8 cellular contexts compared by ENCODE assay signal in the genomic region with DNA sequence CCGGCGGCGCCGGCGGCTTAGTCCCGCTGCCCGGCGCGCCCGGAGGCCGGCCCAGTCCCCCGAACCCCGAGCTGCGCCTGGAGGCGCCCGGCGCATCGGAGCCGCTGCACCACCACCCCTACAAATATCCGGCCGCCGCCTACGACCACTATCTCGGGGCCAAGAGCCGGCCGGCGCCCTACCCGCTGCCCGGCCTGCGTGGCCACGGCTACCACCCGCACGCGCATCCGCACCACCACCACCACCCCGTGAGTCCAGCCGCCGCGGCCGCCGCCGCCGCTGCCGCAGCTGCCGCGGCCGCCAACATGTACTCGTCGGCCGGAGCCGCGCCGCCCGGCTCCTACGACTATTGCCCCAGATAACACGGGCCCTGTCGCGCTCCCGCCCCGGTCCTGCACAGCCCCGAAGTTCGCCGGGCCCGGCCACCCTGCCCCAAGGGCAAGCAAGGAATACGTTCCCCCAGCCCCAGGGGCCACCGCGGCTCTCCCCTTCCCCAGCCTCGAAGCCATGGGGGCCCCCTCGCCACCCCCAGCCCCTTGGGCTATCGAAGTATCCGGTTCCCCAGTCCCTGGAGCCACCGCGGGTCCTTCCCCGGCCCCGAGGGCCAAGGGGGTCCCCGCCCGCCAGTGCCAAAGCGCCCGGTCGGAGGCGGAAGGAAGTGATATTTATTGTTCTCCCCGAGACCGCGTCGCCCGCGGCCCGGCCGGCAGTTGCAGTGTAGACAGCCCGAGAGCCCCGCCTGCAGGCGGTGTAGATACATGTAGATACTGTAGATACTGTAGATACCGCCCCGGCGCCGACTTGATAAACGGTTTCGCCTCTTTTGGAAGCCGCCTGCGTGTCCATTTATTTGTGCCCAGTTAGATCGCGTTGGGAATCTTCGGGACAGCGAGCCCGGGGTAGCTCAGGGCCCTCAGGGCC. TPM values are rescaled to one million over a fixed set of nuclear protein-coding genes. Genes with fewer than 3 reads are reported as not detected.
DNase-seq lines count a peak whose midpoint lies in the region; ATAC-seq and TF ChIP-seq lines count a peak whose summit lies in the region.

No MANE protein-coding gene starts in this region.

- intact Hi-C loops in mammary epithelial cell (cut with micrococcal nuclease): no loop called here

- H3K4me3 ChIP-seq in mammary epithelial cell (replicated peaks in 1 of 3; ENCODE audit: insufficient read depth in 1 of 3, low read depth in 2 of 3, low read length in 3 of 3): peak overlapping the region; percentile 24 to 44 (median 39)
- H3K4me3 ChIP-seq in tibial nerve: peak overlapping the region; percentile 0 to 44 (median 10)

- peak overlapping the region; percentile 42 for H3K9ac ChIP-seq in ES-I3 (ENCODE audit: low read depth, low read length)
- H3K9ac ChIP-seq in mammary epithelial cell (ENCODE audit: insufficient read depth, low read length): no peak overlapping the region

- H3K79me2 ChIP-seq in mammary epithelial cell (ENCODE audit: insufficient read depth, low read length): no peaks in the 10 kb centered on the region

- H2AFZ ChIP-seq in mammary epithelial cell (ENCODE audit: low read depth, low read length): peak overlapping the region; percentile 68

- WGBS in mammary epithelial cell (ENCODE audit: low coverage, missing lambda C conversion rate): 13% methylated on average over 21 of the region's 105 CpGs
- WGBS in tibial nerve, 2 donors: 3% methylated on average over 48 of the region's 105 CpGs; no CpG with 5 or more reads in 1 of the 2 donors

- H3K27ac ChIP-seq in mammary epithelial cell (ENCODE audit: insufficient read depth, low read depth, low read length): no peak overlapping the region
- peak overlapping the region in 1 of 4 donors; percentile 41 for H3K27ac ChIP-seq in tibial nerve

- H3K4me2 ChIP-seq in mammary epithelial cell (ENCODE audit: insufficient read depth, low read depth, low read length): peak overlapping the region; percentile 80

- no peak for ATAC-seq in GM18909 (IDR thresholded peaks at IDR 0.05; ENCODE audit: poor library complexity, unreplicated experiment)
- no peak for ATAC-seq in GM19452 (IDR thresholded peaks at IDR 0.05; ENCODE audit: unreplicated experiment)

- BruUV-seq in mammary epithelial cell (replicated peaks; lab: Mats Ljungman, UMichigan): no TSS peak

- in situ Hi-C loops in mammary epithelial cell (cut with MboI; ENCODE audit: low sequenced_read_pairs in 2 of 2): no loop called here

- no peak for TF ChIP-seq EP300 in tibial nerve (IDR thresholded peaks at IDR 0.05)

- H3K36me3 ChIP-seq in ES-I3 (ENCODE audit: insufficient read depth, low read length): no peaks in the 10 kb centered on the region
- no peaks in the 10 kb centered on the region for H3K36me3 ChIP-seq in mammary epithelial cell (ENCODE audit: insufficient read depth, low read length)
- no peaks in the 10 kb centered on the region for H3K36me3 ChIP-seq in tibial nerve

- H3K4me1 ChIP-seq in ES-I3 (ENCODE audit: insufficient read depth, low read length) (peaks cover 11% of the 10 kb centered on the region), mammary epithelial cell (ENCODE audit: insufficient read depth, low read length) (peaks cover 12% of the 10 kb centered on the region), tibial nerve (peaks cover 0 to 34% (median 10%) of the 10 kb centered on the region in 4 donors)

- CTCF ChIA-PET in mammary epithelial cell (lab: Charles Lee; ENCODE audit: low non-redundant PET): no interaction called here

- no peaks in the 10 kb centered on the region for H3K27me3 ChIP-seq in mammary epithelial cell (ENCODE audit: insufficient read depth, low read length)
- peaks cover 0 to 88% of the 10 kb centered on the region in 2 donors for H3K27me3 ChIP-seq in tibial nerve

- no peak for TF ChIP-seq POLR2A in tibial nerve (IDR thresholded peaks at IDR 0.05)

- dilution Hi-C loops in mammary epithelial cell (cut with HindIII; ENCODE audit: low sequenced_read_pairs): no loop called here

- no peaks in the 10 kb centered on the region for H3K9me3 ChIP-seq in ES-I3 (ENCODE audit: control insufficient read depth, insufficient read depth, low read length)
- H3K9me3 ChIP-seq in mammary epithelial cell (replicated peaks; ENCODE audit: insufficient read depth, low read length): no peaks in the 10 kb centered on the region
- no peaks in the 10 kb centered on the region for H3K9me3 ChIP-seq in tibial nerve

- TF ChIP-seq CTCF in mammary epithelial cell (conservative IDR thresholded peaks at IDR 0.05 in 1 of 2, IDR thresholded peaks at IDR 0.05 in 1 of 2; ENCODE audit: extremely low read depth in 1 of 2, insufficient read depth in 1 of 2, low read depth in 1 of 2, low read length in 2 of 2): peak; percentile 7 to 41
- TF ChIP-seq CTCF in tibial nerve (IDR thresholded peaks at IDR 0.05): peak in 1 of 5 experiments; percentile 7

- DNase-seq in SW480 (ENCODE audit: low spot score) (peak; percentile 80), mammary epithelial cell (no peak), mucosa of gallbladder (ENCODE audit: low spot score) (peak; percentile 39), tibial nerve (ENCODE audit: low spot score in 2 of 2) (peak in 1 of 2 donors; percentile 22), SHP77 treated with DMSO at 0.1 percent for 48 hours (lab: John Stamatoyannopoulos, UW) (no peak)

- no peaks in the 10 kb centered on the region for H4K20me1 ChIP-seq in mammary epithelial cell (ENCODE audit: insufficient read depth, low read length)

RNA-seq across cellular contexts. Expression of a gene that starts 6.2 kb away (rescaled TPM):
- total RNA-seq in mammary epithelial cell: under 1 TPM in 1 of 2 donors, not detected in 1; 0.17 TPM
- polyA plus RNA-seq in mammary epithelial cell: not detected
- polyA minus RNA-seq in mammary epithelial cell: not detected
- total RNA-seq in mucosa of gallbladder: 3.9 TPM
- 1 to 10 TPM in 3 of 4 donors, under 1 TPM in 1; 0.42 to 3.6 (median 2.6) TPM for total RNA-seq in tibial nerve

RNA-seq across cellular contexts. Expression of a gene that starts 43.4 kb away (rescaled TPM):
- total RNA-seq in mammary epithelial cell: 1 to 10 TPM in 1 of 2 donors, under 1 TPM in 1; 0.21 to 1.5 TPM
- 0.76 TPM for polyA plus RNA-seq in mammary epithelial cell
- polyA minus RNA-seq in mammary epithelial cell: not detected
- 5.4 TPM for total RNA-seq in mucosa of gallbladder
- total RNA-seq in tibial nerve: 1 to 10 TPM; 3.3 to 5.9 (median 4.7) TPM

RNA-seq across cellular contexts. Expression of a gene that starts 52.5 kb away (rescaled TPM):
- total RNA-seq in mammary epithelial cell (10 to 100 TPM in 1 of 2 donors, 1 to 10 TPM in 1; 7.9 to 20.5 TPM), mucosa of gallbladder (20.5 TPM), tibial nerve (10 to 100 TPM; 11.4 to 29.1 (median 25.2) TPM)
- polyA plus RNA-seq in mammary epithelial cell: 6.5 TPM
- polyA minus RNA-seq in mammary epithelial cell: 29.6 TPM

Comparison
In these comparisons a context has a peak if more than half of its experiments do, and no peak if none do; other contexts are left out.
1. DNase-seq: peak in SW480 (single experiment) and mucosa of gallbladder (single experiment); none in mammary epithelial cell (single experiment) and SHP77 treated with DMSO at 0.1 percent for 48 hours (single experiment).